In the genomic region with DNA sequence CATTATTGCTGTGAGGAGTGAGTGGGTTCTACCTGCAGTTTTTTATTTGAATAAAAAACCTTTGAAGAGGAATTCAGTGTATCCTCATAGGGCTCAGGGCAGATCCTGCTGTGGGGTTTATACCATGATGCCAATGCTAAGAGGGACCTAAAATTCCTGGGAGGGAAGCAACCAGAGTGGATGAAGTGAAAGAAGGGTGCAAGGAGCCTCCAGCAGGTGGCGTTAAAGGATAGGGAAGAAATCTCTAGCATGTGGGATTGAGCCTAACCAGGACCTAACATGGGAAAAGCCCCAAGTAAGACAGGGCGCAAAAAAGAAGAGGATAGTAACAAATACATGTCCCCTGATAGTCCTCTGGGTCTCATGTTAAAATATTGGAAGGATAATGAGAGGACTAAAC, we compare ENCODE assay signal across 8 cellular contexts.
A peak's percentile ranks its signal among the peaks of the same experiment; 100 is the strongest.
DNase-seq lines count a peak whose midpoint lies in the region; ATAC-seq and TF ChIP-seq lines count a peak whose summit lies in the region.
"Not testable (repeated sequence)": the region's sequence is repeated elsewhere in the genome, so short reads cannot be mapped to it uniquely, and the experiment has no call there.

No MANE protein-coding gene starts in this region.

- not testable (repeated sequence) for H3K4me3 ChIP-seq in GM06990 (replicated peaks; ENCODE audit: low read depth, low read length); Loucy (ENCODE audit: low read length, poor library complexity, severe bottlenecking); adipocyte (ENCODE audit: low read length); heart left ventricle

- H3K27ac ChIP-seq in 22Rv1, heart left ventricle: not testable (repeated sequence)

- not testable (repeated sequence) for H3K4me3 Mint-ChIP-seq in neural crest cell

- not testable (repeated sequence) for H3K36me3 ChIP-seq in GM06990 (ENCODE audit: control insufficient read depth, insufficient read depth, low read length); Loucy (ENCODE audit: insufficient read depth, low read length); adipocyte (ENCODE audit: control insufficient read depth, insufficient read depth, low read length, severe bottlenecking); heart left ventricle

- H3K4me1 ChIP-seq in Loucy (ENCODE audit: insufficient read depth, low read length, poor library complexity, severe bottlenecking); adipocyte (ENCODE audit: control insufficient read depth, insufficient read depth, low read length); heart left ventricle: not testable (repeated sequence)

- 36 to 41% (median 38%) methylated on average over 2 of the region's 2 CpGs for WGBS in heart left ventricle, 4 donors

- not testable (repeated sequence) for DNase-seq in GM06990 (ENCODE audit: extremely low read depth, insufficient read length); neural crest cell (ENCODE audit: low read depth, low spot score)
- peak; percentile 4 for DNase-seq in NCI-H69 (lab: John Stamatoyannopoulos, UW)
- DNase-seq in SK-MEL-5 (ENCODE audit: low read depth, low spot score) = peak; percentile 50
- peak; percentile 0 for DNase-seq in adipocyte (ENCODE audit: low read depth)
- peak in 1 of 5 donors; percentile 25 for DNase-seq in heart left ventricle

- intact Hi-C loops in heart left ventricle (cut with DNase I) = not testable (repeated sequence)

- not testable (repeated sequence) for H3K9me2 ChIP-seq in Loucy (replicated peaks; ENCODE audit: low read depth, low read length)

- in situ Hi-C loops in SK-MEL-5 (cut with HindIII; ENCODE audit: low pct_unique_long_range_greater_than_20kb, low sequenced_read_pairs) = not testable (repeated sequence)

- not testable (repeated sequence) for H3K36me3 Mint-ChIP-seq in neural crest cell (ENCODE audit: low read depth)

- not testable (repeated sequence) for H4K20me1 ChIP-seq in Loucy (ENCODE audit: insufficient read depth, low read length, poor library complexity, severe bottlenecking)

- not testable (repeated sequence) for H3K4me1 Mint-ChIP-seq in neural crest cell

- not testable (repeated sequence) for H3K27me3 Mint-ChIP-seq in neural crest cell (ENCODE audit: low read depth)

- H3F3A ChIP-seq in Loucy (ENCODE audit: low read depth) = not testable (repeated sequence)

- H3K9me3 Mint-ChIP-seq in neural crest cell = not testable (repeated sequence)

- not testable (repeated sequence) for H3K9ac ChIP-seq in Loucy (ENCODE audit: low read depth, low read length, poor library complexity, severe bottlenecking); adipocyte (ENCODE audit: low read length)

- TF ChIP-seq POLR2A in heart left ventricle (IDR thresholded peaks at IDR 0.05) = not testable (repeated sequence)

- H3K4me2 ChIP-seq in Loucy (ENCODE audit: low read depth, low read length, poor library complexity, severe bottlenecking) = not testable (repeated sequence)

- not testable (repeated sequence) for H3K27ac Mint-ChIP-seq in neural crest cell (ENCODE audit: unreplicated experiment)

- H3K9me3 ChIP-seq in Loucy (ENCODE audit: insufficient read depth, low read depth, low read length); adipocyte (ENCODE audit: control insufficient read depth, low read length); heart left ventricle: not testable (repeated sequence)

- not testable (repeated sequence) for H3K27me3 ChIP-seq in GM06990 (replicated peaks; ENCODE audit: control insufficient read depth, insufficient read depth, low read length); Loucy (ENCODE audit: insufficient read depth, low read length, poor library complexity, severe bottlenecking); adipocyte (replicated peaks; ENCODE audit: control insufficient read depth, insufficient read depth, low read length); heart left ventricle

- H2AFZ ChIP-seq in Loucy (ENCODE audit: low read length) = not testable (repeated sequence)

- not testable (repeated sequence) for ATAC-seq in heart left ventricle

- not testable (repeated sequence) for H3K79me2 ChIP-seq in Loucy (ENCODE audit: insufficient read depth, low read length)

- TF ChIP-seq CTCF in 22Rv1 (IDR thresholded peaks at IDR 0.05) (peak; percentile 76), GM06990 (IDR thresholded peaks at IDR 0.05; ENCODE audit: insufficient read depth, low read length, poor library complexity, severe bottlenecking) (peak; percentile 5), Loucy (conservative IDR thresholded peaks at IDR 0.05; ENCODE audit: low read length) (peak; percentile 38), heart left ventricle (IDR thresholded peaks at IDR 0.05) (peak in 11 of 12 donors; percentile 20 to 53 (median 43)), neural crest cell (conservative IDR thresholded peaks at IDR 0.05) (peak; percentile 12)

Comparison
In these comparisons a context has a peak if more than half of its experiments do, and no peak if none do; other contexts are left out.
1. CTCF ChIP-seq: peak in every context shown above with its lines; median percentile 76 in 22Rv1; 43 in heart left ventricle; 38 in Loucy; 12 in neural crest cell; 5 in GM06990.